Comparison of ENCODE assay signal across 31 cellular contexts in the genomic region with DNA sequence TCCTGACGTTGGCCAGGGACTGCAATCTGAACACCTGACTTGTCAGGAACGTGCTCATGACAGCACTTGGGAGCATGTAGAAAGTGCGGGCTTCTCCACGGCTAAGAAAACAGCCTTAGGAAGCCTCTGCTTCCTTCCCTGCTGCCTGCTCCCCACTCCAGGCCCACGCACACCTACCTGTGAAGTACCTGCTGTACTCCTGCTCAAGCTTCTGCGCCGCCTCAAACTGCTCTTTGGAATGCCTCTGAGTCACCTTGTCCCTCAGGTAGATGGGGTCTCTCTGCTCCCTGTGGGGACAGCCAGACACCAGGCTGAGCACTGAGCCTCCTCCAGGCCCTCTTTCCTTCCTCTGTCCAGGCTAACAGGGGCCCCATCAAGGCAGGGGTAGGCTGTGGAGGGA.
"Had no signal": no experiment of that assay in that cellular context is flagged by ENCODE, and none has a peak within 500 bp of the region (broad histone marks: within the 10 kb centered on the region; RNA-seq: fewer than 3 reads in every experiment).

No MANE protein-coding gene starts in this region.

- H3K27ac ChIP-seq: KMS-11, Peyer's patch, WERI-Rb-1 had no signal

- H3K27me3 ChIP-seq: Peyer's patch had no signal

- H3K36me3 Mint-ChIP-seq: activated naive CD4-positive, alpha-beta T cell treated with anti-CD3 and anti-CD28 coated beads, Interleukin-2, amount 10 ng/mL, durations not matched to agents 7 days and 5 days; activated naive CD8-positive, alpha-beta T cell had no signal

- H3K4me1 ChIP-seq: Peyer's patch had no signal

- H3K27ac Mint-ChIP-seq: activated CD8-positive, alpha-beta T cell treated with anti-CD3 and anti-CD28 coated beads for 36 hours; activated naive CD4-positive, alpha-beta T cell treated with anti-CD3 and anti-CD28 coated beads, Interleukin-2, amount 10 ng/mL, durations not matched to agents 7 days and 5 days; activated naive CD8-positive, alpha-beta T cell; activated naive CD8-positive, alpha-beta T cell treated with anti-CD3 and anti-CD28 coated beads, Interleukin-2, amount 50 U/mL, for 24 hours; activated T-cell treated with anti-CD3 and anti-CD28 coated beads, Interleukin-2, amount 50 U/mL, for 72 hours; activated T-helper 17 cell treated with anti-CD3 and anti-CD28 coated beads, Interleukin-2, amount 50 U/mL, for 72 hours had no signal

- H3K9me3 Mint-ChIP-seq: activated CD8-positive, alpha-beta T cell treated with anti-CD3 and anti-CD28 coated beads for 36 hours; activated naive CD4-positive, alpha-beta T cell treated with anti-CD3 and anti-CD28 coated beads, Interleukin-2, amount 10 ng/mL, durations not matched to agents 7 days and 5 days; activated naive CD8-positive, alpha-beta T cell treated with anti-CD3 and anti-CD28 coated beads, Interleukin-2, amount 50 U/mL, for 24 hours; activated T-cell treated with anti-CD3 and anti-CD28 coated beads, Interleukin-2, amount 50 U/mL, for 72 hours; activated T-helper 17 cell treated with anti-CD3 and anti-CD28 coated beads, Interleukin-2, amount 50 U/mL, for 72 hours had no signal

- H3K27me3 Mint-ChIP-seq: activated naive CD8-positive, alpha-beta T cell; activated naive CD8-positive, alpha-beta T cell treated with anti-CD3 and anti-CD28 coated beads, Interleukin-2, amount 50 U/mL, for 24 hours; brain had no signal

- H3K4me1 Mint-ChIP-seq: activated naive CD4-positive, alpha-beta T cell treated with anti-CD3 and anti-CD28 coated beads, Interleukin-2, amount 10 ng/mL, durations not matched to agents 7 days and 5 days; activated naive CD8-positive, alpha-beta T cell treated with anti-CD3 and anti-CD28 coated beads, Interleukin-2, amount 50 U/mL, for 24 hours; brain had no signal

- H3K9me3 ChIP-seq: Peyer's patch had no signal

- DNase-seq: activated CD4-positive, alpha-beta T cell treated with anti-CD3 and anti-CD28 coated beads for 1 hour; activated CD4-positive, alpha-beta T cell treated with anti-CD3 and anti-CD28 coated beads for 48 hours; activated CD4-positive, CD25-positive, alpha-beta regulatory T cell; activated CD8-positive, alpha-beta T cell treated with anti-CD3 and anti-CD28 coated beads for 36 hours; activated naive CD4-positive, alpha-beta T cell treated with anti-CD3 and anti-CD28 coated beads, Interleukin-2, amount 10 ng/mL, durations not matched to agents 7 days and 5 days; activated naive CD8-positive, alpha-beta T cell treated with anti-CD3 and anti-CD28 coated beads, Interleukin-2, amount 50 U/mL, for 24 hours; activated T-cell treated with anti-CD3 and anti-CD28 coated beads, Interleukin-2, amount 50 U/mL, for 1 hour; activated T-cell treated with anti-CD3 and anti-CD28 coated beads, Interleukin-2, amount 50 U/mL, for 72 hours; central memory CD4-positive, alpha-beta T cell; MM.1S; MV-4-11; NCI-H1092; NCI-H1436 treated with DMSO at 0.1 percent for 48 hours; NCI-H1694 treated with DMSO at 0.1 percent for 48 hours; NCI-H2029; NCI-H345; NCI-H524 treated with DMSO at 0.1 percent for 48 hours; NCI-H748 treated with DMSO at 0.1 percent for 48 hours; NK-92 treated with Interleukin-12 subunit alpha and Interleukin-12 subunit beta, amount 100 ng/mL, for 24 hours; PC-3; Peyer's patch; RPMI8226; SW 1271; T-helper 1 cell; T1000; WERI-Rb-1 had no signal

- ATAC-seq: activated CD8-positive, alpha-beta T cell treated with anti-CD3 and anti-CD28 coated beads for 36 hours; activated naive CD8-positive, alpha-beta T cell treated with anti-CD3 and anti-CD28 coated beads, Interleukin-2, amount 50 U/mL, for 24 hours; activated T-cell treated with anti-CD3 and anti-CD28 coated beads, Interleukin-2, amount 50 U/mL, for 72 hours; activated T-helper 17 cell treated with anti-CD3 and anti-CD28 coated beads, Interleukin-2, amount 50 U/mL, for 72 hours; PC-3; Right ventricle myocardium inferior had no signal

- H3K4me3 Mint-ChIP-seq: activated CD8-positive, alpha-beta T cell treated with anti-CD3 and anti-CD28 coated beads for 36 hours; activated naive CD4-positive, alpha-beta T cell treated with anti-CD3 and anti-CD28 coated beads, Interleukin-2, amount 10 ng/mL, durations not matched to agents 7 days and 5 days; activated naive CD8-positive, alpha-beta T cell; activated naive CD8-positive, alpha-beta T cell treated with anti-CD3 and anti-CD28 coated beads, Interleukin-2, amount 50 U/mL, for 24 hours; activated T-cell treated with anti-CD3 and anti-CD28 coated beads, Interleukin-2, amount 50 U/mL, for 72 hours; activated T-helper 17 cell treated with anti-CD3 and anti-CD28 coated beads, Interleukin-2, amount 50 U/mL, for 72 hours; brain had no signal

- H3K4me3 ChIP-seq: Peyer's patch had no signal
